In genomic region chr9:100465765-100466164, GRCh38 we compare ENCODE assay signal across 23 cellular contexts. TPM values are rescaled to one million over a fixed set of nuclear protein-coding genes. Genes with fewer than 3 reads are reported as not detected.
"Had no signal": no experiment of that assay in that cellular context is flagged by ENCODE, and none has a peak within 500 bp of the region (broad histone marks: within the 10 kb centered on the region; RNA-seq: fewer than 3 reads in every experiment).

No MANE protein-coding gene starts in this region.

- H3K27ac ChIP-seq: cardiac muscle cell, foreskin keratinocyte, sigmoid colon, stomach, thoracic aorta, upper lobe of right lung had no signal

- H3K4me3 ChIP-seq: cardiac muscle cell, mucosa of descending colon, sigmoid colon, stomach, thoracic aorta, upper lobe of right lung had no signal

- ATAC-seq: activated CD8-positive, alpha-beta memory T cell treated with anti-CD3 and anti-CD28 coated beads, Interleukin-2, amount 10 ng/mL, durations not matched to agents 7 days and 5 days; activated T-helper 17 cell treated with anti-CD3 and anti-CD28 coated beads, Interleukin-2, amount 50 U/mL, for 72 hours; foreskin keratinocyte; mucosa of descending colon; stimulated activated effector memory CD8-positive, alpha-beta T cell treated with anti-CD3 and anti-CD28 coated beads, Interleukin-12 subunit alpha, Interleukin-12 subunit beta, amount 100 ng/mL, for 72 hours had no signal

- H3K4me1 ChIP-seq: foreskin keratinocyte, upper lobe of right lung had no signal

- DNase-seq: activated CD4-positive, alpha-beta memory T cell treated with anti-CD3 and anti-CD28 coated beads, Interleukin-2, amount 10 ng/mL, durations not matched to agents 7 days and 5 days; activated CD4-positive, alpha-beta T cell treated with anti-CD3 and anti-CD28 coated beads for 48 hours; activated CD4-positive, CD25-positive, alpha-beta regulatory T cell; activated CD8-positive, alpha-beta memory T cell treated with anti-CD3 and anti-CD28 coated beads, Interleukin-2, amount 10 ng/mL, durations not matched to agents 7 days and 5 days; activated naive CD4-positive, alpha-beta T cell; activated naive CD8-positive, alpha-beta T cell treated with anti-CD3 and anti-CD28 coated beads for 36 hours; activated T-cell treated with anti-CD3 and anti-CD28 coated beads, Interleukin-2, amount 50 U/mL, for 1 hour; amniotic stem cell; foreskin keratinocyte; mesenchymal stem cell; mucosa of descending colon; naive B cell; sigmoid colon; stimulated activated CD4-positive, alpha-beta T cell treated with anti-CD3 and anti-CD28 coated beads, Interleukin-4, amount 100 ng/mL, for 24 hours; stomach; T-helper 1 cell; T-helper 9 cell; upper lobe of right lung had no signal

- H3K9me3 ChIP-seq: mucosa of descending colon, sigmoid colon, stomach, thoracic aorta, upper lobe of right lung had no signal

- H3K36me3 ChIP-seq: cardiac muscle cell, sigmoid colon, stomach, thoracic aorta, upper lobe of right lung had no signal

- H3K27me3 ChIP-seq: cardiac muscle cell, foreskin keratinocyte, sigmoid colon, stomach, upper lobe of right lung had no signal

RNA-seq across cellular contexts. Expression of gene TMEFF1, which starts 7.2 kb away (rescaled TPM):
- total RNA-seq: lower leg skin, thoracic aorta had no signal
